In genomic region chr17:41792835-41793748, GRCh38 we compare ENCODE assay signal across 9 cellular contexts. TPM values are rescaled to one million over a fixed set of nuclear protein-coding genes. Genes with fewer than 3 reads are reported as not detected.
DNase-seq lines count a peak whose midpoint lies in the region; ATAC-seq, FAIRE-seq and TF ChIP-seq lines count a peak whose summit lies in the region.
"Had no signal": no experiment of that assay in that cellular context is flagged by ENCODE, and none has a peak within 500 bp of the region (broad histone marks: within the 10 kb centered on the region; RNA-seq: fewer than 3 reads in every experiment).

No MANE protein-coding gene starts in this region.

- peaks cover 7% of the 10 kb centered on the region for H3K27me3 Mint-ChIP-seq in activated CD4-positive, alpha-beta T cell treated with anti-CD3 and anti-CD28 coated beads, Interleukin-2, amount 10 ng/mL, durations not matched to agents 7 days and 5 days
- H3K27me3 Mint-ChIP-seq in MCF 10A (ENCODE audit: insufficient read depth, unreplicated experiment): no peaks in the 10 kb centered on the region

- TF ChIP-seq EP300 in HepG2 (IDR thresholded peaks at IDR 0.05; ENCODE audit: low read depth in 2 of 2, low read length in 2 of 2): no peak; a peak in 1 of 4 replicates
- TF ChIP-seq EP300 in HepG2 (CRISPR knock-in tag; IDR thresholded peaks at IDR 0.05; ENCODE audit: borderline replicate concordance): no peak

- WGBS in HepG2 (ENCODE audit: low lambda C conversion rate): under 1% methylated on average over 15 of the region's 21 CpGs

- TF ChIP-seq RAD21 in HepG2 (CRISPR knock-in tag; IDR thresholded peaks at IDR 0.05): no peak; the same call in 1 of the 2 replicates

- TF ChIP-seq CTCF in MCF 10A (IDR thresholded peaks at IDR 0.05; ENCODE audit: unreplicated experiment) (no peak), HepG2 (CRISPR knock-in tag; IDR thresholded peaks at IDR 0.05) (no peak; the same call in 1 of the 2 replicates), uterus (IDR thresholded peaks at IDR 0.05) (no peak)

- no TSS peak for BruUV-seq in MCF 10A (replicated peaks; lab: Mats Ljungman, UMichigan)
- BruUV-seq in HepG2 (replicated peaks; lab: Mats Ljungman, UMichigan): no TSS peak

- H3K4me3 ChIP-seq in HepG2 (replicated peaks in 1 of 3; ENCODE audit: insufficient read depth in 1 of 3, low read depth in 2 of 3, low read length in 3 of 3): peak overlapping the region; percentile 47 to 66 (median 55)
- H3K4me3 ChIP-seq in uterus: no peak overlapping the region

- in situ Hi-C loops in HepG2 (cut with HindIII; ENCODE audit: extremely low pct_ligation_motif_present, low pct_unique_long_range_greater_than_20kb): no loop called here

- no peaks in the 10 kb centered on the region for H3K9me3 Mint-ChIP-seq in activated CD4-positive, alpha-beta T cell treated with anti-CD3 and anti-CD28 coated beads, Interleukin-2, amount 10 ng/mL, durations not matched to agents 7 days and 5 days
- H3K9me3 Mint-ChIP-seq in MCF 10A (ENCODE audit: unreplicated experiment): no peaks in the 10 kb centered on the region
- H3K9me3 Mint-ChIP-seq: naive B cell had no signal

- H3K4me1 ChIP-seq in HepG2 (ENCODE audit: insufficient read depth, low read length) (peaks cover 54% of the 10 kb centered on the region), uterus (no peaks in the 10 kb centered on the region)

- no peaks in the 10 kb centered on the region; a peak in 1 of 5 replicates for H3K27me3 ChIP-seq in HepG2 (ENCODE audit: control insufficient read depth in 1 of 2, insufficient read depth in 2 of 2, low read length in 2 of 2)
- H3K27me3 ChIP-seq in uterus: no peaks in the 10 kb centered on the region

- H4K20me1 ChIP-seq in HepG2 (ENCODE audit: insufficient read depth, low read length): no peaks in the 10 kb centered on the region

- ATAC-seq in HepG2 (peak; percentile 83), HG03457 (IDR thresholded peaks at IDR 0.05; ENCODE audit: unreplicated experiment) (no peak), GM19023 (IDR thresholded peaks at IDR 0.05; ENCODE audit: unreplicated experiment) (no peak)

- intact Hi-C loops in MCF 10A (cut with micrococcal nuclease): no loop called here
- intact Hi-C loops in HepG2 (cut with micrococcal nuclease; ENCODE audit: unreplicated experiment): no loop called here
- intact Hi-C loops in uterus (cut with DNase I; ENCODE audit: low total_unique reads): no loop called here

- no peak overlapping the region for H2AFZ ChIP-seq in HepG2 (ENCODE audit: low read length)

- H3K9ac ChIP-seq in HepG2 (ENCODE audit: insufficient read depth, low read depth, low read length): peak overlapping the region; percentile 45

- no peak overlapping the region for H3K4me3 Mint-ChIP-seq in activated CD4-positive, alpha-beta T cell treated with anti-CD3 and anti-CD28 coated beads, Interleukin-2, amount 10 ng/mL, durations not matched to agents 7 days and 5 days
- peak overlapping the region; percentile 71 for H3K4me3 Mint-ChIP-seq in MCF 10A (ENCODE audit: unreplicated experiment)
- H3K4me3 Mint-ChIP-seq: naive B cell had no signal

- H3K27ac ChIP-seq in HepG2 (ENCODE audit: extremely low read length, insufficient read depth, low read length) (peak overlapping the region; percentile 53), uterus (peak overlapping the region; percentile 87 to 89)

- peak; percentile 26 for FAIRE-seq in HepG2 (lab: Jason Lieb, UNC)

- H3K4me2 ChIP-seq in HepG2 (ENCODE audit: low read depth, low read length): peak overlapping the region; percentile 86

- no peaks in the 10 kb centered on the region for H3K9me3 ChIP-seq in HepG2 (ENCODE audit: low read length)
- H3K9me3 ChIP-seq in uterus: no peaks in the 10 kb centered on the region

- H3K27ac Mint-ChIP-seq in activated CD4-positive, alpha-beta T cell treated with anti-CD3 and anti-CD28 coated beads, Interleukin-2, amount 10 ng/mL, durations not matched to agents 7 days and 5 days: no peak overlapping the region
- H3K27ac Mint-ChIP-seq in MCF 10A (ENCODE audit: low read depth, unreplicated experiment): peak overlapping the region; percentile 96

- no peaks in the 10 kb centered on the region for H3K79me2 ChIP-seq in HepG2 (ENCODE audit: insufficient read depth, low read length)

- peaks cover 24% of the 10 kb centered on the region for H3K4me1 Mint-ChIP-seq in activated CD4-positive, alpha-beta T cell treated with anti-CD3 and anti-CD28 coated beads, Interleukin-2, amount 10 ng/mL, durations not matched to agents 7 days and 5 days
- peaks cover 30% of the 10 kb centered on the region for H3K4me1 Mint-ChIP-seq in MCF 10A (ENCODE audit: insufficient read depth, unreplicated experiment)

- H3K36me3 ChIP-seq in HepG2 (replicated peaks in 1 of 2; ENCODE audit: control insufficient read depth in 1 of 2, insufficient read depth in 2 of 2, low read length in 2 of 2): no peaks in the 10 kb centered on the region
- no peaks in the 10 kb centered on the region for H3K36me3 ChIP-seq in uterus

- TF ChIP-seq POLR2A in HepG2 (IDR thresholded peaks at IDR 0.05; ENCODE audit: insufficient read depth in 1 of 2, low read depth in 2 of 2, low read length in 2 of 2) (no peak; a peak in 1 of 4 replicates), uterus (IDR thresholded peaks at IDR 0.05) (no peak)

- POLR2A ChIA-PET in activated CD4-positive, alpha-beta T cell treated with anti-CD3 and anti-CD28 coated beads, Interleukin-2, amount 10 ng/mL, durations not matched to agents 7 days and 5 days (lab: Charles Lee): no interaction called here
- POLR2A ChIA-PET in MCF 10A (lab: Yijun Ruan, JAX): interaction anchor here (0.7 to 24.1 kb wide), 16 partner anchors 8 to 272 kb away, joined by 3 to 599 read pairs (median 4); partner anchors contain the start of genes EIF1, FKBP10, HAP1 and JUP
- POLR2A ChIA-PET in HepG2 (lab: Yijun Ruan, JAX): interaction anchor here (0.6 to 7.9 kb wide), 12 partner anchors 7 to 264 kb away, joined by 3 to 86 read pairs (median 8); partner anchors contain the start of genes EIF1, FKBP10, JUP and KLHL11

- CTCF ChIA-PET in activated CD4-positive, alpha-beta T cell treated with anti-CD3 and anti-CD28 coated beads, Interleukin-2, amount 10 ng/mL, durations not matched to agents 7 days and 5 days (lab: Charles Lee): no interaction called here
- CTCF ChIA-PET in MCF 10A (lab: Yijun Ruan, JAX): interaction anchor here (0.7 to 1.2 kb wide), 2 partner anchors 9 to 36 kb away, joined by 3 to 9 read pairs; no protein-coding TSS in a partner anchor
- CTCF ChIA-PET in HepG2 (lab: Yijun Ruan, JAX; ENCODE audit: low intra/inter-chr PET ratio, low total read pairs): interaction anchor here (1.0 kb wide), 1 partner anchor 55 kb away, joined by 3 read pairs; no protein-coding TSS in a partner anchor

- H3K36me3 Mint-ChIP-seq in activated CD4-positive, alpha-beta T cell treated with anti-CD3 and anti-CD28 coated beads, Interleukin-2, amount 10 ng/mL, durations not matched to agents 7 days and 5 days (ENCODE audit: low read depth): no peaks in the 10 kb centered on the region
- H3K36me3 Mint-ChIP-seq in MCF 10A (ENCODE audit: insufficient read depth, unreplicated experiment): no peaks in the 10 kb centered on the region
- H3K36me3 Mint-ChIP-seq: naive B cell had no signal

- peak; percentile 17 for DNase-seq in activated CD4-positive, alpha-beta T cell treated with anti-CD3 and anti-CD28 coated beads for 48 hours
- DNase-seq in activated CD4-positive, alpha-beta T cell treated with anti-CD3 and anti-CD28 coated beads, Interleukin-2, amount 10 ng/mL, durations not matched to agents 7 days and 5 days: no peak
- DNase-seq in MCF 10A (ENCODE audit: unreplicated experiment): peak; percentile 82
- DNase-seq in HepG2 (ENCODE audit: low spot score): peak; percentile 68
- DNase-seq in uterus: peak; percentile 54 to 63
- DNase-seq in NK-92 treated with Interleukin-12 subunit alpha and Interleukin-12 subunit beta, amount 100 ng/mL, for 24 hours (lab: John Stamatoyannopoulos, UW): no peak
- DNase-seq: naive B cell had no signal

RNA-seq across cellular contexts. Expression of gene JUP, which starts 6.6 kb away (rescaled TPM):
- under 1 TPM; 0.77 to 0.99 TPM for total RNA-seq in activated CD4-positive, alpha-beta T cell treated with anti-CD3 and anti-CD28 coated beads, Interleukin-2, amount 10 ng/mL, durations not matched to agents 7 days and 5 days
- total RNA-seq in MCF 10A (2022) (112 and 131 TPM in 2 replicates), HepG2 (2016; rRNA removed; fragmentation: Illumina TruSeq; extraction: Trizol) (20.6 and 20.9 TPM in 2 replicates), uterus (100 to 1,000 TPM in 1 of 4 donors, 10 to 100 TPM in 3; 49.1 to 110 (median 70.0) TPM)
- total RNA-seq in HepG2 (2016; cell fraction: cytosol; rRNA removed; fragmentation: Illumina TruSeq; extraction: Trizol; ENCODE audit: low read depth): 6.9 and 7.8 TPM in 2 replicates
- total RNA-seq in HepG2 (2016; cell fraction: insoluble cytoplasmic fraction; rRNA removed; fragmentation: Illumina TruSeq; extraction: Trizol): 16.7 and 22.4 TPM in 2 replicates
- 11.7 and 12.0 TPM in 2 replicates for total RNA-seq in HepG2 (2016; cell fraction: membrane; rRNA removed; fragmentation: Illumina TruSeq; extraction: Trizol)
- total RNA-seq in HepG2 (2016; cell fraction: nucleus; rRNA removed; fragmentation: Illumina TruSeq; extraction: Trizol): 15.0 and 20.7 TPM in 2 replicates
- 12.1 and 21.4 TPM in 2 replicates for polyA plus RNA-seq in HepG2 (2011; rRNA removed)
- 8.9 and 10.9 TPM in 2 replicates for polyA plus RNA-seq in HepG2 (2011; cell fraction: cytosol; rRNA removed)
- polyA plus RNA-seq in HepG2 (2011; cell fraction: nucleus; rRNA removed): 23.8 and 30.1 TPM in 2 replicates
- polyA plus RNA-seq in HepG2 (2012): 36.1 and 37.0 TPM in 2 replicates
- polyA plus RNA-seq in HepG2 (2016; cell fraction: cytosol; fragmentation: Illumina TruSeq; extraction: Trizol; ENCODE audit: low read depth): 3.5 and 4.6 TPM in 2 replicates
- polyA plus RNA-seq in HepG2 (2016; cell fraction: insoluble cytoplasmic fraction; fragmentation: Illumina TruSeq; extraction: Trizol; ENCODE audit: low read depth): 22.1 and 35.3 TPM in 2 replicates
- 9.5 and 10.0 TPM in 2 replicates for polyA plus RNA-seq in HepG2 (2016; cell fraction: membrane; fragmentation: Illumina TruSeq; extraction: Trizol; ENCODE audit: low read depth)
- polyA plus RNA-seq in HepG2 (2016; cell fraction: nucleus; fragmentation: Illumina TruSeq; extraction: Trizol; ENCODE audit: insufficient read depth, low read depth): 24.1 and 25.5 TPM in 2 replicates
- polyA minus RNA-seq in HepG2 (2011; rRNA and poly(A)+ RNA removed; ENCODE audit: low replicate concordance): 43.6 and 59.1 TPM in 2 replicates
- 25.9 and 32.6 TPM in 2 replicates for polyA minus RNA-seq in HepG2 (2011; cell fraction: cytosol; rRNA and poly(A)+ RNA removed)
- polyA minus RNA-seq in HepG2 (2011; cell fraction: nucleus; rRNA and poly(A)+ RNA removed): 13.5 and 13.8 TPM in 2 replicates

RNA-seq across cellular contexts. Expression of gene P3H4, which starts 18.7 kb away (rescaled TPM):
- 1 to 10 TPM; 1.2 to 2.4 TPM for total RNA-seq in activated CD4-positive, alpha-beta T cell treated with anti-CD3 and anti-CD28 coated beads, Interleukin-2, amount 10 ng/mL, durations not matched to agents 7 days and 5 days
- total RNA-seq in MCF 10A (2022) (36.4 and 41.5 TPM in 2 replicates), HepG2 (2016; rRNA removed; fragmentation: Illumina TruSeq; extraction: Trizol) (13.5 and 37.1 TPM in 2 replicates), uterus (10 to 100 TPM in 3 of 4 donors, 1 to 10 TPM in 1; 10.0 to 67.0 (median 35.1) TPM)
- total RNA-seq in HepG2 (2016; cell fraction: cytosol; rRNA removed; fragmentation: Illumina TruSeq; extraction: Trizol; ENCODE audit: low read depth): 12.6 and 14.5 TPM in 2 replicates
- 12.2 and 37.7 TPM in 2 replicates for total RNA-seq in HepG2 (2016; cell fraction: insoluble cytoplasmic fraction; rRNA removed; fragmentation: Illumina TruSeq; extraction: Trizol)
- total RNA-seq in HepG2 (2016; cell fraction: membrane; rRNA removed; fragmentation: Illumina TruSeq; extraction: Trizol): 17.3 and 17.5 TPM in 2 replicates
- total RNA-seq in HepG2 (2016; cell fraction: nucleus; rRNA removed; fragmentation: Illumina TruSeq; extraction: Trizol): 28.1 and 32.5 TPM in 2 replicates
- polyA plus RNA-seq in HepG2 (2011; rRNA removed): 50.6 and 54.9 TPM in 2 replicates
- polyA plus RNA-seq in HepG2 (2011; cell fraction: cytosol; rRNA removed): 37.2 and 55.7 TPM in 2 replicates
- polyA plus RNA-seq in HepG2 (2011; cell fraction: nucleus; rRNA removed): 33.0 and 36.4 TPM in 2 replicates
- polyA plus RNA-seq in HepG2 (2012): 22.4 and 34.3 TPM in 2 replicates
- polyA plus RNA-seq in HepG2 (2016; cell fraction: cytosol; fragmentation: Illumina TruSeq; extraction: Trizol; ENCODE audit: low read depth): 4.6 and 5.5 TPM in 2 replicates
- 14.8 and 17.0 TPM in 2 replicates for polyA plus RNA-seq in HepG2 (2016; cell fraction: insoluble cytoplasmic fraction; fragmentation: Illumina TruSeq; extraction: Trizol; ENCODE audit: low read depth)
- 9.6 and 11.3 TPM in 2 replicates for polyA plus RNA-seq in HepG2 (2016; cell fraction: membrane; fragmentation: Illumina TruSeq; extraction: Trizol; ENCODE audit: low read depth)
- polyA plus RNA-seq in HepG2 (2016; cell fraction: nucleus; fragmentation: Illumina TruSeq; extraction: Trizol; ENCODE audit: insufficient read depth, low read depth): 63.5 and 69.5 TPM in 2 replicates
- 44.3 and 65.0 TPM in 2 replicates for polyA minus RNA-seq in HepG2 (2011; rRNA and poly(A)+ RNA removed; ENCODE audit: low replicate concordance)
- polyA minus RNA-seq in HepG2 (2011; cell fraction: cytosol; rRNA and poly(A)+ RNA removed): 22.5 and 26.8 TPM in 2 replicates
- 21.6 and 23.9 TPM in 2 replicates for polyA minus RNA-seq in HepG2 (2011; cell fraction: nucleus; rRNA and poly(A)+ RNA removed)

RNA-seq across cellular contexts. Expression of gene FKBP10, which starts 19.7 kb away (rescaled TPM):
- under 1 TPM in 1 of 2 experiments, not detected in 1; 0.44 TPM for total RNA-seq in activated CD4-positive, alpha-beta T cell treated with anti-CD3 and anti-CD28 coated beads, Interleukin-2, amount 10 ng/mL, durations not matched to agents 7 days and 5 days
- total RNA-seq in MCF 10A (2022) (142 and 159 TPM in 2 replicates), HepG2 (2016; rRNA removed; fragmentation: Illumina TruSeq; extraction: Trizol) (46.5 and 149 TPM in 2 replicates), uterus (100 to 1,000 TPM in 2 of 4 donors, 10 to 100 TPM in 2; 22.9 to 226 (median 89.5) TPM)
- total RNA-seq in HepG2 (2016; cell fraction: cytosol; rRNA removed; fragmentation: Illumina TruSeq; extraction: Trizol; ENCODE audit: low read depth): 31.7 and 32.8 TPM in 2 replicates
- total RNA-seq in HepG2 (2016; cell fraction: insoluble cytoplasmic fraction; rRNA removed; fragmentation: Illumina TruSeq; extraction: Trizol): 37.6 and 157 TPM in 2 replicates
- total RNA-seq in HepG2 (2016; cell fraction: membrane; rRNA removed; fragmentation: Illumina TruSeq; extraction: Trizol): 42.3 and 48.1 TPM in 2 replicates
- 148 and 181 TPM in 2 replicates for total RNA-seq in HepG2 (2016; cell fraction: nucleus; rRNA removed; fragmentation: Illumina TruSeq; extraction: Trizol)
- 543 and 573 TPM in 2 replicates for polyA plus RNA-seq in HepG2 (2011; rRNA removed)
- polyA plus RNA-seq in HepG2 (2011; cell fraction: cytosol; rRNA removed): 288 and 579 TPM in 2 replicates
- polyA plus RNA-seq in HepG2 (2011; cell fraction: nucleus; rRNA removed): 3,059 and 4,867 TPM in 2 replicates
- 224 and 292 TPM in 2 replicates for polyA plus RNA-seq in HepG2 (2012)
- polyA plus RNA-seq in HepG2 (2016; cell fraction: cytosol; fragmentation: Illumina TruSeq; extraction: Trizol; ENCODE audit: low read depth): 18.4 and 19.7 TPM in 2 replicates
- 46.0 and 56.5 TPM in 2 replicates for polyA plus RNA-seq in HepG2 (2016; cell fraction: insoluble cytoplasmic fraction; fragmentation: Illumina TruSeq; extraction: Trizol; ENCODE audit: low read depth)
- 32.1 and 36.5 TPM in 2 replicates for polyA plus RNA-seq in HepG2 (2016; cell fraction: membrane; fragmentation: Illumina TruSeq; extraction: Trizol; ENCODE audit: low read depth)
- polyA plus RNA-seq in HepG2 (2016; cell fraction: nucleus; fragmentation: Illumina TruSeq; extraction: Trizol; ENCODE audit: insufficient read depth, low read depth): 597 and 623 TPM in 2 replicates
- 133 and 613 TPM in 2 replicates for polyA minus RNA-seq in HepG2 (2011; rRNA and poly(A)+ RNA removed; ENCODE audit: low replicate concordance)
- polyA minus RNA-seq in HepG2 (2011; cell fraction: cytosol; rRNA and poly(A)+ RNA removed): 159 and 170 TPM in 2 replicates
- 231 and 275 TPM in 2 replicates for polyA minus RNA-seq in HepG2 (2011; cell fraction: nucleus; rRNA and poly(A)+ RNA removed)

RNA-seq across cellular contexts. Expression of gene NT5C3B, which starts 42.9 kb away (rescaled TPM):
- 10 to 100 TPM; 13.7 to 17.7 TPM for total RNA-seq in activated CD4-positive, alpha-beta T cell treated with anti-CD3 and anti-CD28 coated beads, Interleukin-2, amount 10 ng/mL, durations not matched to agents 7 days and 5 days
- total RNA-seq in MCF 10A (2022): 59.8 and 65.1 TPM in 2 replicates
- 92.1 and 104 TPM in 2 replicates for total RNA-seq in HepG2 (2016; rRNA removed; fragmentation: Illumina TruSeq; extraction: Trizol)
- total RNA-seq in HepG2 (2016; cell fraction: cytosol; rRNA removed; fragmentation: Illumina TruSeq; extraction: Trizol; ENCODE audit: low read depth): 128 and 164 TPM in 2 replicates
- 87.1 and 106 TPM in 2 replicates for total RNA-seq in HepG2 (2016; cell fraction: insoluble cytoplasmic fraction; rRNA removed; fragmentation: Illumina TruSeq; extraction: Trizol)
- 198 and 220 TPM in 2 replicates for total RNA-seq in HepG2 (2016; cell fraction: membrane; rRNA removed; fragmentation: Illumina TruSeq; extraction: Trizol)
- 52.2 and 64.7 TPM in 2 replicates for total RNA-seq in HepG2 (2016; cell fraction: nucleus; rRNA removed; fragmentation: Illumina TruSeq; extraction: Trizol)
- polyA plus RNA-seq in HepG2 (2011; rRNA removed): 119 and 126 TPM in 2 replicates
- polyA plus RNA-seq in HepG2 (2011; cell fraction: cytosol; rRNA removed): 116 and 145 TPM in 2 replicates
- polyA plus RNA-seq in HepG2 (2011; cell fraction: nucleus; rRNA removed): 119 TPM in 2 replicates
- 77.4 and 82.6 TPM in 2 replicates for polyA plus RNA-seq in HepG2 (2012)
- 148 and 199 TPM in 2 replicates for polyA plus RNA-seq in HepG2 (2016; cell fraction: cytosol; fragmentation: Illumina TruSeq; extraction: Trizol; ENCODE audit: low read depth)
- 108 and 113 TPM in 2 replicates for polyA plus RNA-seq in HepG2 (2016; cell fraction: insoluble cytoplasmic fraction; fragmentation: Illumina TruSeq; extraction: Trizol; ENCODE audit: low read depth)
- 207 and 224 TPM in 2 replicates for polyA plus RNA-seq in HepG2 (2016; cell fraction: membrane; fragmentation: Illumina TruSeq; extraction: Trizol; ENCODE audit: low read depth)
- polyA plus RNA-seq in HepG2 (2016; cell fraction: nucleus; fragmentation: Illumina TruSeq; extraction: Trizol; ENCODE audit: insufficient read depth, low read depth): 109 and 119 TPM in 2 replicates
- 36.5 and 43.6 TPM in 2 replicates for polyA minus RNA-seq in HepG2 (2011; rRNA and poly(A)+ RNA removed; ENCODE audit: low replicate concordance)
- polyA minus RNA-seq in HepG2 (2011; cell fraction: cytosol; rRNA and poly(A)+ RNA removed): 32.3 and 34.1 TPM in 2 replicates
- 48.5 and 53.7 TPM in 2 replicates for polyA minus RNA-seq in HepG2 (2011; cell fraction: nucleus; rRNA and poly(A)+ RNA removed)
- total RNA-seq in uterus: 10 to 100 TPM; 32.5 to 77.9 (median 68.1) TPM

RNA-seq across cellular contexts. Expression of gene KLHL10, which starts 44.5 kb away (rescaled TPM):
- not detected for total RNA-seq in activated CD4-positive, alpha-beta T cell treated with anti-CD3 and anti-CD28 coated beads, Interleukin-2, amount 10 ng/mL, durations not matched to agents 7 days and 5 days
- total RNA-seq in MCF 10A (2022) (not detected in 2 replicates), HepG2 (2016; rRNA removed; fragmentation: Illumina TruSeq; extraction: Trizol) (0.04 TPM in 1 of 2 replicates, not detected in the other), uterus (1 to 10 TPM in 1 of 4 donors, under 1 TPM in 1, not detected in 2; 0.70 to 1.2 TPM)
- total RNA-seq in HepG2 (2016; cell fraction: cytosol; rRNA removed; fragmentation: Illumina TruSeq; extraction: Trizol; ENCODE audit: low read depth): 0.09 TPM in 1 of 2 replicates, not detected in the other
- 0.04 and 0.09 TPM in 2 replicates for total RNA-seq in HepG2 (2016; cell fraction: insoluble cytoplasmic fraction; rRNA removed; fragmentation: Illumina TruSeq; extraction: Trizol)
- not detected in 2 replicates for total RNA-seq in HepG2 (2016; cell fraction: membrane; rRNA removed; fragmentation: Illumina TruSeq; extraction: Trizol)
- total RNA-seq in HepG2 (2016; cell fraction: nucleus; rRNA removed; fragmentation: Illumina TruSeq; extraction: Trizol): not detected in 2 replicates
- 0.05 and 0.08 TPM in 2 replicates for polyA plus RNA-seq in HepG2 (2011; rRNA removed)
- polyA plus RNA-seq in HepG2 (2011; cell fraction: cytosol; rRNA removed): 0.03 TPM in 1 of 2 replicates, not detected in the other
- polyA plus RNA-seq in HepG2 (2011; cell fraction: nucleus; rRNA removed): 0.05 and 0.13 TPM in 2 replicates
- not detected in 2 replicates for polyA plus RNA-seq in HepG2 (2012)
- polyA plus RNA-seq in HepG2 (2016; cell fraction: cytosol; fragmentation: Illumina TruSeq; extraction: Trizol; ENCODE audit: low read depth): not detected in 2 replicates
- not detected in 2 replicates for polyA plus RNA-seq in HepG2 (2016; cell fraction: insoluble cytoplasmic fraction; fragmentation: Illumina TruSeq; extraction: Trizol; ENCODE audit: low read depth)
- not detected in 2 replicates for polyA plus RNA-seq in HepG2 (2016; cell fraction: membrane; fragmentation: Illumina TruSeq; extraction: Trizol; ENCODE audit: low read depth)
- not detected in 2 replicates for polyA plus RNA-seq in HepG2 (2016; cell fraction: nucleus; fragmentation: Illumina TruSeq; extraction: Trizol; ENCODE audit: insufficient read depth, low read depth)
- 0.12 TPM in 1 of 2 replicates, not detected in the other for polyA minus RNA-seq in HepG2 (2011; rRNA and poly(A)+ RNA removed; ENCODE audit: low replicate concordance)
- not detected in 2 replicates for polyA minus RNA-seq in HepG2 (2011; cell fraction: cytosol; rRNA and poly(A)+ RNA removed)
- polyA minus RNA-seq in HepG2 (2011; cell fraction: nucleus; rRNA and poly(A)+ RNA removed): not detected in 2 replicates

Comparison
In these comparisons a context has a peak if more than half of its experiments do, and no peak if none do; other contexts are left out.
1. DNase-seq: peak in activated CD4-positive, alpha-beta T cell treated with anti-CD3 and anti-CD28 coated beads for 48 hours (single experiment), MCF 10A (single experiment), HepG2 (single experiment) and uterus (2 of 2); none in activated CD4-positive, alpha-beta T cell treated with anti-CD3 and anti-CD28 coated beads, Interleukin-2, amount 10 ng/mL, durations not matched to agents 7 days and 5 days (single experiment) and NK-92 treated with Interleukin-12 subunit alpha and Interleukin-12 subunit beta, amount 100 ng/mL, for 24 hours (single experiment).
2. H3K4me3 ChIP-seq: peak in HepG2 (3 of 3); none in uterus (0 of 2).
3. RNA of gene FKBP10, which starts 19.7 kb away (total RNA-seq): 31.7 to 181 TPM in HepG2, 142 to 159 TPM in MCF 10A and 22.9 to 226 TPM in uterus; 0.44 TPM in activated CD4-positive, alpha-beta T cell treated with anti-CD3 and anti-CD28 coated beads, Interleukin-2, amount 10 ng/mL, durations not matched to agents 7 days and 5 days; every median in the first group is over 10 times any median in the second.